In genomic region chr5:180071418-180072255, GRCh38 we compare ENCODE assay signal across 1 cellular context.
TF ChIP-seq lines count a peak whose summit lies in the region.

Gene RNF130 (minus strand): TSS chr5:180071759. CDS start chr5:180071702, 57 bp downstream.

TF ChIP-seq in HepG2, 621 proteins besides CTCF, POLR2A, EP300 and RAD21 (continued from another document and continues in another):
- TF ChIP-seq TOPORS (CRISPR knock-in tag; IDR thresholded peaks at IDR 0.05) (peak; percentile 99), ATF6 (CRISPR knock-in tag; conservative IDR thresholded peaks at IDR 0.05) (peak; percentile 92; the same call in 1 of the 2 replicates), LCORL (IDR thresholded peaks at IDR 0.05) (no peak), LCORL (CRISPR knock-in tag; IDR thresholded peaks at IDR 0.05) (0 out of 2 replicates have a peak, but pooled peaks have one; percentile 19), ZGPAT (CRISPR knock-in tag; IDR thresholded peaks at IDR 0.05) (peak; percentile 87), TRIM24 (CRISPR knock-in tag; IDR thresholded peaks at IDR 0.05) (no peak), BCL6 (CRISPR knock-in tag; IDR thresholded peaks at IDR 0.05) (peak; percentile 70), ARNT2 (CRISPR knock-in tag; IDR thresholded peaks at IDR 0.05; ENCODE audit: low read depth) (peak; percentile 99), MAFF (IDR thresholded peaks at IDR 0.05; ENCODE audit: low read depth, low read length) (no peak), HNRNPL (IDR thresholded peaks at IDR 0.05; ENCODE audit: low read depth, low read length) (no peak), FOXJ3 (CRISPR knock-in tag; IDR thresholded peaks at IDR 0.05; ENCODE audit: borderline replicate concordance) (no peak; the same call in 1 of the 2 replicates), ADNP (CRISPR knock-in tag; IDR thresholded peaks at IDR 0.05) (no peak), LRRFIP1 (CRISPR knock-in tag; conservative IDR thresholded peaks at IDR 0.05) (no peak), TFAP4 (IDR thresholded peaks at IDR 0.05; ENCODE audit: borderline replicate concordance, low read depth) (peak; percentile 17; the same call in 1 of the 2 replicates), ZNF333 (CRISPR knock-in tag; IDR thresholded peaks at IDR 0.05; ENCODE audit: borderline replicate concordance) (peak; percentile 46; the same call in 1 of the 2 replicates), ZNF142 (CRISPR knock-in tag; IDR thresholded peaks at IDR 0.05) (peak; percentile 89), KDM4B (CRISPR knock-in tag; IDR thresholded peaks at IDR 0.05) (no peak), RXRA (CRISPR knock-in tag; IDR thresholded peaks at IDR 0.05) (no peak; the same call in 1 of the 2 replicates), POGZ (CRISPR knock-in tag; IDR thresholded peaks at IDR 0.05) (peak; percentile 66; the same call in 1 of the 2 replicates), BORCS8-MEF2B (CRISPR knock-in tag; IDR thresholded peaks at IDR 0.05) (peak; percentile 99), THAP9 (CRISPR knock-in tag; IDR thresholded peaks at IDR 0.05; ENCODE audit: borderline replicate concordance) (no peak), SOX5 (CRISPR knock-in tag; IDR thresholded peaks at IDR 0.05; ENCODE audit: borderline replicate concordance) (peak; percentile 74), ZBTB8A (CRISPR knock-in tag; IDR thresholded peaks at IDR 0.05; ENCODE audit: borderline replicate concordance, low read depth) (peak; percentile 94; the same call in 1 of the 2 replicates), SP4 (CRISPR knock-in tag; IDR thresholded peaks at IDR 0.05) (peak; percentile 83), HDAC2 (CRISPR knock-in tag; IDR thresholded peaks at IDR 0.05) (peak; percentile 70; the same call in 1 of the 2 replicates), NR0B2 (CRISPR knock-in tag; IDR thresholded peaks at IDR 0.05) (peak; percentile 99), SMC3 (IDR thresholded peaks at IDR 0.05; ENCODE audit: low read length) (no peak), GRHL1 (CRISPR knock-in tag; conservative IDR thresholded peaks at IDR 0.05) (peak; percentile 68; the same call in 1 of the 2 replicates), ZC3H13 (CRISPR knock-in tag; IDR thresholded peaks at IDR 0.05) (peak; percentile 93), ZNF263 (CRISPR knock-in tag; IDR thresholded peaks at IDR 0.05) (peak; percentile 81), ZNF567 (CRISPR knock-in tag; IDR thresholded peaks at IDR 0.05; ENCODE audit: borderline replicate concordance) (no peak; the same call in 1 of the 2 replicates), ZNF678 (CRISPR knock-in tag; IDR thresholded peaks at IDR 0.05) (no peak; the same call in 1 of the 2 replicates), PRDM4 (CRISPR knock-in tag; IDR thresholded peaks at IDR 0.05; ENCODE audit: borderline replicate concordance) (no peak), NCOA2 (CRISPR knock-in tag; IDR thresholded peaks at IDR 0.05) (peak; percentile 75; the same call in 1 of the 2 replicates), MIER2 (CRISPR knock-in tag; IDR thresholded peaks at IDR 0.05) (peak; percentile 56; the same call in 1 of the 2 replicates), KDM1A (CRISPR knock-in tag; IDR thresholded peaks at IDR 0.05) (no peak), DBP (CRISPR knock-in tag; IDR thresholded peaks at IDR 0.05; ENCODE audit: not compliant biosample characterization) (no peak), SETDB1 (CRISPR knock-in tag; IDR thresholded peaks at IDR 0.05; ENCODE audit: borderline replicate concordance) (no peak)
